Comparison of ENCODE assay signal across 8 cellular contexts in genomic region chr6:142886431-142887170, GRCh38. TPM values are rescaled to one million over a fixed set of nuclear protein-coding genes. Genes with fewer than 3 reads are reported as not detected.
DNase-seq lines count a peak whose midpoint lies in the region; ATAC-seq and TF ChIP-seq lines count a peak whose summit lies in the region.

No MANE protein-coding gene starts in this region.

- peak overlapping the region; percentile 20 for H3K4me3 Mint-ChIP-seq in CD8-positive, alpha-beta T cell
- peak overlapping the region; percentile 18 for H3K4me3 Mint-ChIP-seq in natural killer cell

- H4K20me1 ChIP-seq in OCI-LY3 (ENCODE audit: insufficient read depth, low read length), result peaks cover 9% of the 10 kb centered on the region; the same call in 1 of the 2 replicates

- POLR2A ChIA-PET in CD8-positive, alpha-beta T cell (lab: Charles Lee), result interaction anchor here (0.5 to 2.3 kb wide), 9 partner anchors 31 to 575 kb away, joined by 3 to 14 read pairs (median 4); partner anchors contain the start of gene HIVEP2

- peaks cover 69% of the 10 kb centered on the region for H3K4me1 ChIP-seq in CD8-positive, alpha-beta T cell (ENCODE audit: insufficient read depth, low read length)
- H3K4me1 ChIP-seq in OCI-LY3 (ENCODE audit: low read length), result peaks cover 49% of the 10 kb centered on the region

- H3K27ac Mint-ChIP-seq in CD8-positive, alpha-beta T cell, result peak overlapping the region; percentile 80
- peak overlapping the region; percentile 77 to 84 for H3K27ac Mint-ChIP-seq in natural killer cell

- no peaks in the 10 kb centered on the region for H3K27me3 ChIP-seq in CD8-positive, alpha-beta T cell (ENCODE audit: insufficient read depth, low read length)
- no peaks in the 10 kb centered on the region for H3K27me3 ChIP-seq in OCI-LY3 (ENCODE audit: low read depth, low read length)

- H3K4me2 ChIP-seq in OCI-LY3 (ENCODE audit: low read length), result peak overlapping the region; percentile 90

- TF ChIP-seq CTCF in CD8-positive, alpha-beta T cell (IDR thresholded peaks at IDR 0.05), result peak; percentile 57
- TF ChIP-seq CTCF in OCI-LY3 (IDR thresholded peaks at IDR 0.05; ENCODE audit: low read depth, low read length), result peak; percentile 46
- peak; percentile 27 for TF ChIP-seq CTCF in natural killer cell (IDR thresholded peaks at IDR 0.05)

- no peak overlapping the region for H3K4me3 ChIP-seq in CD8-positive, alpha-beta T cell (ENCODE audit: low read depth, low read length)
- no peak overlapping the region for H3K4me3 ChIP-seq in OCI-LY3 (ENCODE audit: low read length)

- no peak overlapping the region for H3K9ac ChIP-seq in OCI-LY3 (ENCODE audit: low read length)

- peak overlapping the region; percentile 19 for H3K27ac ChIP-seq in CD8-positive, alpha-beta T cell (ENCODE audit: low read depth, low read length)
- peak overlapping the region; percentile 31 for H3K27ac ChIP-seq in OCI-LY3 (ENCODE audit: low read length)

- H3K36me3 ChIP-seq in CD8-positive, alpha-beta T cell (ENCODE audit: insufficient read depth, low read length), result no peaks in the 10 kb centered on the region
- no peaks in the 10 kb centered on the region for H3K36me3 ChIP-seq in OCI-LY3 (replicated peaks; ENCODE audit: low read depth, low read length)

- H3K9me3 ChIP-seq in CD8-positive, alpha-beta T cell (ENCODE audit: low read length), result no peaks in the 10 kb centered on the region
- H3K9me3 ChIP-seq in OCI-LY3 (ENCODE audit: insufficient read depth, low read length), result no peaks in the 10 kb centered on the region

- intact Hi-C loops in CD8-positive, alpha-beta T cell (cut with DNase I, micrococcal nuclease), result loop anchor here in 1 of 2 experiments (1.0 to 10.0 kb wide), 5 partner anchors 13 to 322 kb away; no protein-coding TSS in a partner anchor
- intact Hi-C loops in natural killer cell (cut with micrococcal nuclease), result loop anchor here (1.0 to 5.0 kb wide), 3 partner anchors 16 to 140 kb away; no protein-coding TSS in a partner anchor

- peaks cover 90% of the 10 kb centered on the region for H3K4me1 Mint-ChIP-seq in CD8-positive, alpha-beta T cell (ENCODE audit: low read depth)
- H3K4me1 Mint-ChIP-seq in natural killer cell, result peaks cover 35 to 43% of the 10 kb centered on the region in 2 donors

- no peaks in the 10 kb centered on the region for H3K27me3 Mint-ChIP-seq in CD8-positive, alpha-beta T cell (ENCODE audit: low read depth)
- H3K27me3 Mint-ChIP-seq in natural killer cell (ENCODE audit: low read depth in 2 of 2), result no peaks in the 10 kb centered on the region

- H2AFZ ChIP-seq in OCI-LY3 (ENCODE audit: low read depth, low read length), result no peak overlapping the region

- DNase-seq in CD8-positive, alpha-beta T cell, result no peak
- DNase-seq in dermis blood vessel endothelial cell (peak; percentile 73), natural killer cell (no peak), iPS-NIHi11 (ENCODE audit: low spot score) (no peak)
- no peak for DNase-seq in activated CD8-positive, alpha-beta memory T cell treated with anti-CD3 and anti-CD28 coated beads for 24 hours

- H3K9me3 Mint-ChIP-seq in CD8-positive, alpha-beta T cell, result no peaks in the 10 kb centered on the region
- no peaks in the 10 kb centered on the region for H3K9me3 Mint-ChIP-seq in natural killer cell

- CTCF ChIA-PET in CD8-positive, alpha-beta T cell (lab: Charles Lee), result interaction anchor here (0.5 to 1.8 kb wide), 11 partner anchors 10 to 640 kb away, joined by 3 to 6 read pairs (median 3); no protein-coding TSS in a partner anchor

- ATAC-seq in CD8-positive, alpha-beta T cell, result peak; percentile 31
- peak; percentile 88 for ATAC-seq in GM18873 (IDR thresholded peaks at IDR 0.05; ENCODE audit: low FRiP score, unreplicated experiment)
- peak; percentile 77 for ATAC-seq in HG03066 (IDR thresholded peaks at IDR 0.05; ENCODE audit: low read depth, unreplicated experiment)
- ATAC-seq in natural killer cell, result peak; percentile 56 to 76 (median 64)

- peaks cover 6% of the 10 kb centered on the region for H3K36me3 Mint-ChIP-seq in CD8-positive, alpha-beta T cell
- no peaks in the 10 kb centered on the region for H3K36me3 Mint-ChIP-seq in natural killer cell

- peaks cover 27% of the 10 kb centered on the region for H3K79me2 ChIP-seq in OCI-LY3 (ENCODE audit: low read length)

RNA-seq across cellular contexts. Expression of gene HIVEP2, which starts 58.4 kb away (rescaled TPM):
- 10 to 100 TPM; 30.8 to 31.0 TPM for total RNA-seq in CD8-positive, alpha-beta T cell
- 10.6 and 11.7 TPM in 2 replicates for total RNA-seq in dermis blood vessel endothelial cell
- total RNA-seq in natural killer cell, result 10 to 100 TPM; 14.6 to 21.6 (median 18.7) TPM

Comparison
In these comparisons a context has a peak if more than half of its experiments do, and no peak if none do; other contexts are left out.
1. ATAC-seq: peak in every context shown above with its lines; median percentile 88 in GM18873; 77 in HG03066; 64 in natural killer cell; 31 in CD8-positive, alpha-beta T cell.